ENCODE assay signal across 8 cellular contexts in the genomic region with DNA sequence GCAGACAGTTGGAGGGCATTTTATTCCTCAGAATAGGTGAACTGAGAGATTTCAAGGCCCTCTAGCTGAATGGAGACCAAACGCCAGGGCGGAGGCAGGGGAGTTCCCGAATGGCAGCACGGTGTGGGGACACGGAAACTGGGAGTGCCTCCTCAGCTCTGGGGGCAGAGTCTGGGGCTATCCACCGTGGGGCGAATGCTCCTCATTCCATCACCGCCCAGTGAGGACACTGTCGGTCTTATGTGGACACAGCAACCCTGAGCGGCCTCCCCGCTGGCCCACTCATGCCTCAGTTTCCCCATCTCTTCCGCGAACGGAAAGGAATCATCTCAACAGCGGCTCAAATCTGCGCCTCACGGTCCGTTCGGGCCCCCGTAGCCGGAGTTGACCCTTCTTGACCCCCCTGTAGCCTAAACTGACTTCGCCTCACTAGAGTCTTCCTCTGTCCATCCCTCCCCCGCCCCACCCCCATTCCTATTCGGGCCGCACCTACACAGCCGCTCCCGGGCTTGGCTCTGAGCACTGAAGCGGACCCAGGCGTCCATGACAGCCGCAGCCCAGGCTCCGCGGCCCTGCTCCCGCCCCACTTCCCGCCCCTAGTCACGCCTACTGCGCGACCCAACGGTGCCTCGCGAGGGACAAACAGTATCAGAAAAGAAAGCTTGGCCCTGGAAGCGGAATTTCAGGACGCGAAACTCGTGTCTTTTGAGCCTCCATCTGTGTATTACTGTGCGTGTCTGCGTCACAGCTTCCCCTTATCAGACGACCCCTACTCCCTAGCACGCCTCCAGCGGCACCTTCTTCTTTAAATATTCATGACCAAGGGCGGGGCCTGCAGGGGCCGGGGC. TPM values are rescaled to one million over a fixed set of nuclear protein-coding genes. Genes with fewer than 3 reads are reported as not detected.
DNase-seq lines count a peak whose midpoint lies in the region; ATAC-seq and TF ChIP-seq lines count a peak whose summit lies in the region.

Gene PEX11B, minus strand, starts transcription at position 574 of the 848 bp plus-strand sequence. Its CDS starts 29 bp downstream, at position 545.

- peak; percentile 74 for TF ChIP-seq POLR2A in transverse colon (IDR thresholded peaks at IDR 0.05)

- DNase-seq in GM12865 (ENCODE audit: low read depth), result peak; percentile 94
- DNase-seq in NCI-H1436 (lab: John Stamatoyannopoulos, UW), result peak; percentile 73
- DNase-seq in SW480 (ENCODE audit: low spot score), result peak; percentile 72
- DNase-seq in activated naive CD8-positive, alpha-beta T cell treated with anti-CD3 and anti-CD28 coated beads, Interleukin-2, amount 50 U/mL, for 16 hours (ENCODE audit: low read depth, low spot score), result peak; percentile 86
- DNase-seq in cardiac muscle cell (ENCODE audit: low read depth in 1 of 2, low spot score in 1 of 2), result peak; percentile 89 to 92
- peak; percentile 91 for DNase-seq in pons (ENCODE audit: low spot score)
- DNase-seq in transverse colon, result peak; percentile 91

- TF ChIP-seq EP300 in transverse colon (IDR thresholded peaks at IDR 0.05; ENCODE audit: low read depth), result no peak

- H3K9me3 ChIP-seq in cardiac muscle cell (ENCODE audit: low read depth) (no peaks in the 10 kb centered on the region), transverse colon (no peaks in the 10 kb centered on the region)

- ATAC-seq in HG02840 (IDR thresholded peaks at IDR 0.05; ENCODE audit: low FRiP score, unreplicated experiment), result peak; percentile 79

- 0% methylated on average over 51 of the region's 51 CpGs; no CpG with 5 or more reads in 1 of the 2 donors for WGBS in transverse colon (ENCODE audit: low coverage in 1 of 2), 2 donors

- peak within 1 kb of the TSS; percentile 80 for H3K4me3 ChIP-seq in GM12865 (ENCODE audit: low read depth, low read length)
- H3K4me3 ChIP-seq in cardiac muscle cell, result peak within 1 kb of the TSS; percentile 85
- H3K4me3 ChIP-seq in transverse colon, result peak within 1 kb of the TSS; percentile 59 to 84 (median 72)

- H3K4me1 ChIP-seq in cardiac muscle cell (ENCODE audit: low read depth) (peaks cover 5% of the 10 kb centered on the region), transverse colon (peaks cover 15 to 26% (median 21%) of the 10 kb centered on the region in 4 donors)

- H3K27ac ChIP-seq in cardiac muscle cell (peak within 1 kb of the TSS; percentile 88), transverse colon (peak within 1 kb of the TSS; percentile 82 to 91 (median 88))

- H3K27me3 ChIP-seq in cardiac muscle cell (no peaks in the 10 kb centered on the region), transverse colon (no peaks in the 10 kb centered on the region)

- in situ Hi-C loops in transverse colon (cut with MboI; ENCODE audit: low pct_ligation_motif_present in 1 of 4, low pct_unique_long_range_greater_than_20kb in 1 of 4, low sequenced_read_pairs in 3 of 4), result no loop called here

- H3K36me3 ChIP-seq in cardiac muscle cell, result peaks cover 25% of the 10 kb centered on the region
- peaks cover 0 to 6% (median 2%) of the 10 kb centered on the region in 4 donors for H3K36me3 ChIP-seq in transverse colon

- intact Hi-C loops in transverse colon (cut with DNase I; ENCODE audit: low total_unique reads), result loop anchor here (2.0 kb wide), 1 partner anchor 40 kb away; the partner anchor contains the start of gene LIX1L

- TF ChIP-seq CTCF in GM12865 (IDR thresholded peaks at IDR 0.05; ENCODE audit: insufficient read depth, low read depth, low read length, missing control alignments) (no peak), cardiac muscle cell (IDR thresholded peaks at IDR 0.05; ENCODE audit: low read depth, low read length) (no peak), transverse colon (IDR thresholded peaks at IDR 0.05) (peak in 1 of 5 experiments; percentile 35)

RNA-seq across cellular contexts. Expression of gene PEX11B, which starts in this region (rescaled TPM):
- total RNA-seq in cardiac muscle cell (28.2 and 28.4 TPM in 2 replicates), transverse colon (10 to 100 TPM in 3 of 4 donors, 1 to 10 TPM in 1; 8.8 to 38.9 (median 27.0) TPM)
- 42.3 and 50.1 TPM in 2 replicates for polyA plus RNA-seq in cardiac muscle cell

Comparison
In these comparisons a context has a peak if more than half of its experiments do, and no peak if none do; other contexts are left out.
1. Peak in every context shown above with its lines: DNase-seq, ATAC-seq, H3K4me3 ChIP-seq and H3K27ac ChIP-seq.